22 cellular contexts compared by ENCODE assay signal in genomic region chr3:129378949-129379348, GRCh38. TPM values are rescaled to one million over a fixed set of nuclear protein-coding genes. Genes with fewer than 3 reads are reported as not detected.
"Had no signal": no experiment of that assay in that cellular context is flagged by ENCODE, and none has a peak within 500 bp of the region (broad histone marks: within the 10 kb centered on the region; RNA-seq: fewer than 3 reads in every experiment).

No MANE protein-coding gene starts in this region.

- DNase-seq: activated CD4-positive, alpha-beta T cell treated with anti-CD3 and anti-CD28 coated beads, Interleukin-2, amount 10 ng/mL, durations not matched to agents 7 days and 5 days; activated CD8-positive, alpha-beta T cell treated with anti-CD3 and anti-CD28 coated beads, Interleukin-2, amount 10 ng/mL, durations not matched to agents 7 days and 5 days; activated effector memory CD4-positive, alpha-beta T cell treated with anti-CD3 and anti-CD28 coated beads, Interleukin-2, amount 50 U/mL, for 16 hours; activated naive CD4-positive, alpha-beta T cell treated with anti-CD3 and anti-CD28 coated beads, Interleukin-2, amount 50 U/mL, for 16 hours; activated T-cell treated with anti-CD3 and anti-CD28 coated beads, Interleukin-2, amount 50 U/mL, for 48 hours; adrenal gland; cerebellar nuclear complex; cortex of kidney; effector CD8-positive, alpha-beta T cell; foreskin keratinocyte; kidney; natural killer cell; ovary; psoas muscle; stimulated activated CD4-positive, alpha-beta T cell treated with anti-CD3 and anti-CD28 coated beads, Interleukin-4, amount 100 ng/mL, for 4 hours; upper lobe of right lung had no signal

- H3K9me3 Mint-ChIP-seq: natural killer cell; stimulated activated memory B cell treated with anti-CD40 and anti-IgM and Interleukin-4, amounts not matched to agents 10 μg/mL and 1 μg/mL and 100 μg/mL, for 72 hours; T-helper 1 cell treated with Interleukin-12 subunit alpha and Interleukin-12 subunit beta and Interleukin-4 antibody, amounts not matched to agents 30 μg/mL and 1 μg/mL, for 36 hours had no signal

- H3K4me3 ChIP-seq: adrenal gland, breast epithelium, ovary, psoas muscle, upper lobe of right lung had no signal

- H3K4me1 Mint-ChIP-seq: activated CD4-positive, alpha-beta T cell treated with anti-CD3 and anti-CD28 coated beads, Interleukin-2, amount 10 ng/mL, durations not matched to agents 7 days and 5 days; natural killer cell; stimulated activated memory B cell treated with anti-CD40 and anti-IgM and Interleukin-4, amounts not matched to agents 10 μg/mL and 1 μg/mL and 100 μg/mL, for 72 hours had no signal

- H3K4me1 ChIP-seq: adrenal gland, breast epithelium, foreskin keratinocyte, upper lobe of right lung had no signal

- H3K27ac ChIP-seq: adrenal gland, breast epithelium, foreskin keratinocyte, ovary, psoas muscle, upper lobe of right lung had no signal

- H3K27me3 Mint-ChIP-seq: activated CD4-positive, alpha-beta T cell treated with anti-CD3 and anti-CD28 coated beads, Interleukin-2, amount 10 ng/mL, durations not matched to agents 7 days and 5 days; stimulated activated memory B cell treated with anti-CD40 and anti-IgM and Interleukin-4, amounts not matched to agents 10 μg/mL and 1 μg/mL and 100 μg/mL, for 72 hours had no signal

- H3K4me3 Mint-ChIP-seq: activated CD4-positive, alpha-beta T cell treated with anti-CD3 and anti-CD28 coated beads, Interleukin-2, amount 10 ng/mL, durations not matched to agents 7 days and 5 days; activated CD8-positive, alpha-beta T cell treated with anti-CD3 and anti-CD28 coated beads, Interleukin-2, amount 10 ng/mL, durations not matched to agents 7 days and 5 days; natural killer cell; stimulated activated memory B cell treated with anti-CD40 and anti-IgM and Interleukin-4, amounts not matched to agents 10 μg/mL and 1 μg/mL and 100 μg/mL, for 72 hours; T-helper 1 cell treated with Interleukin-12 subunit alpha and Interleukin-12 subunit beta and Interleukin-4 antibody, amounts not matched to agents 30 μg/mL and 1 μg/mL, for 36 hours had no signal

- H3K36me3 Mint-ChIP-seq: natural killer cell had no signal

- H3K27me3 ChIP-seq: adrenal gland, breast epithelium, ovary, upper lobe of right lung had no signal

- ATAC-seq: activated CD4-positive, CD25-positive, alpha-beta regulatory T cell treated with anti-CD3 and anti-CD28 coated beads, Interleukin-2, amount 50 U/mL, for 24 hours; activated CD8-positive, alpha-beta T cell treated with anti-CD3 and anti-CD28 coated beads, Interleukin-2, amount 10 ng/mL, durations not matched to agents 7 days and 5 days; foreskin keratinocyte; natural killer cell; psoas muscle; stimulated activated memory B cell treated with anti-CD40 and anti-IgM and Interleukin-4, amounts not matched to agents 10 μg/mL and 1 μg/mL and 100 μg/mL, for 72 hours; upper lobe of right lung had no signal

- H3K27ac Mint-ChIP-seq: activated CD4-positive, alpha-beta T cell treated with anti-CD3 and anti-CD28 coated beads, Interleukin-2, amount 10 ng/mL, durations not matched to agents 7 days and 5 days; activated CD8-positive, alpha-beta T cell treated with anti-CD3 and anti-CD28 coated beads, Interleukin-2, amount 10 ng/mL, durations not matched to agents 7 days and 5 days; natural killer cell; stimulated activated memory B cell treated with anti-CD40 and anti-IgM and Interleukin-4, amounts not matched to agents 10 μg/mL and 1 μg/mL and 100 μg/mL, for 72 hours; T-helper 1 cell treated with Interleukin-12 subunit alpha and Interleukin-12 subunit beta and Interleukin-4 antibody, amounts not matched to agents 30 μg/mL and 1 μg/mL, for 36 hours had no signal

- H3K9me3 ChIP-seq: adrenal gland, breast epithelium, ovary, psoas muscle, upper lobe of right lung had no signal

- FAIRE-seq: astrocyte, kidney had no signal

- H3K36me3 ChIP-seq: adrenal gland, breast epithelium, ovary, upper lobe of right lung had no signal

RNA-seq across cellular contexts. Expression of gene EFCAB12, which starts 49.5 kb away (rescaled TPM):
- total RNA-seq: lower leg skin, psoas muscle had no signal
